In the genomic region with DNA sequence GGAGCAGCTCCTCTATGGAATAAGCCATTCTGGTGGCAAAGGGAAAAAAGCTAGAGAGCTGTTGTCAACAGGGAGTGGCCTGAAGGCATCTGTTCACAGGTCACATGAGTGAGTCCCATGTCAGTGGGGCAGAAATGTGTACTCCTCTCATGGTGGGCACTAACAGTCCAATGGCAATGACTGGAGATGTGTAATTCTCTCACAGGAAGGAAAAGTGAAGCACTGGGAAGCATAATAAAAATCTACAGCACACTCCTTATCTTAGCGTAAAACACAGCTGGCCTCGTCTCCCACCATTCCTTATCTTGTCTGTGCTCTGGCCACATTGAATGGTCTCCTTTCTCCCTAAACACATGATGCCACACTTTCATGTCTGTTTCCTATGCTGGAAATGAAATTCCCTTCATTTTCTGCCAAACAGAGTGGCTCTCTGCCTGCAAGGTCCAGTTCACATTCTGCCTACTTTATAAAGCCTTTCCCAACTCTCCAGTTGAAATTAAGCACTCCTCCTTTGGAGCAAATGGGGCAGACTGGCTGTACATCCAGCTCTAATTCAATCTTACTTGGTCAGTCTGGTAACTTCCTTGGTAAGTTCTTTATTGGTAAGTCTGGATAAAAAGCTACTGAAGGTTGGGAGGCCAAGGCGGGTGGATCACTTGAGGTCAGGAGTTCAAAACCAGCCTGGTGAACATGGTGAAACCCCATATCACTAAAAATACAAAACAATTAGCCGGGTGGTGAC, we compare ENCODE assay signal across 33 cellular contexts.
DNase-seq lines count a peak whose midpoint lies in the region; ATAC-seq and TF ChIP-seq lines count a peak whose summit lies in the region.
"Had no signal": no experiment of that assay in that cellular context is flagged by ENCODE, and none has a peak within 500 bp of the region (broad histone marks: within the 10 kb centered on the region; RNA-seq: fewer than 3 reads in every experiment).

No MANE protein-coding gene starts in this region.

- peaks cover 34% of the 10 kb centered on the region for H3F3A ChIP-seq in SK-N-SH (replicated peaks; ENCODE audit: insufficient read depth)

- H3K4me1 ChIP-seq in CD8-positive, alpha-beta memory T cell (ENCODE audit: insufficient read depth, low read length), result no peaks in the 10 kb centered on the region
- peaks cover 7 to 26% of the 10 kb centered on the region in 2 experiments; a peak in 3 of 4 replicates for H3K4me1 ChIP-seq in SK-N-SH (ENCODE audit: control insufficient read depth in 1 of 2, insufficient read depth in 2 of 2, low read depth in 1 of 2, low read length in 1 of 2)
- peaks cover 15% of the 10 kb centered on the region for H3K4me1 ChIP-seq in endodermal cell (ENCODE audit: control insufficient read depth, insufficient read depth, low read length)
- peaks cover 23% of the 10 kb centered on the region for H3K4me1 ChIP-seq in mesodermal cell (ENCODE audit: control insufficient read depth, insufficient read depth, low read length, poor library complexity, severe bottlenecking)
- H3K4me1 ChIP-seq: parathyroid adenoma had no signal

- no peak overlapping the region for H3K4me2 ChIP-seq in SK-N-SH
- H3K4me2 ChIP-seq: A549 had no signal

- peak overlapping the region; percentile 20 for H3K27ac ChIP-seq in CD8-positive, alpha-beta memory T cell (ENCODE audit: low read depth, low read length)
- H3K27ac ChIP-seq in SK-N-SH (ENCODE audit: low read depth in 2 of 2, low read length in 1 of 2) (peak overlapping the region in 1 of 2 experiments; percentile 74; a peak in 2 of 4 replicates), endodermal cell (ENCODE audit: low read depth, low read length) (no peak overlapping the region), mesodermal cell (ENCODE audit: low read depth, low read length, severe bottlenecking) (peak overlapping the region; percentile 55)
- H3K27ac ChIP-seq: A549, esophagus squamous epithelium, parathyroid adenoma, thoracic aorta had no signal

- TF ChIP-seq EP300 in SK-N-SH (IDR thresholded peaks at IDR 0.05; ENCODE audit: borderline replicate concordance in 1 of 2, low read depth in 1 of 2, low read length in 1 of 2), result peak in 1 of 2 experiments; percentile 69; a peak in 1 of 4 replicates

- POLR2A ChIA-PET in CD8-positive, alpha-beta memory T cell (lab: Charles Lee), result no interaction called here
- POLR2A ChIA-PET in SK-N-SH (lab: Yijun Ruan, JAX), result no interaction called here

- no peak overlapping the region for H3K4me3 Mint-ChIP-seq in CD8-positive, alpha-beta memory T cell
- H3K4me3 Mint-ChIP-seq in endodermal cell, result no peak overlapping the region
- H3K4me3 Mint-ChIP-seq: activated B cell treated with CpG ODN at 0.5 μM for 24 hours; activated CD8-positive, alpha-beta memory T cell treated with anti-CD3 and anti-CD28 coated beads, Interleukin-2, amount 10 ng/mL, durations not matched to agents 7 days and 5 days; brain; CD4-positive, alpha-beta memory T cell; dendritic cell treated with granulocyte-macrophage colony-stimulating factor and Interleukin-4, amounts not matched to agents 40 ng/mL and 50 ng/mL, for 4 days; immature natural killer cell; stimulated activated naive CD8-positive, alpha-beta T cell treated with anti-CD3 and anti-CD28 coated beads, Interleukin-15, Interleukin-2, amounts not matched to agents 100 ng/mL and 50 ng/mL, for 24 hours had no signal

- H3K36me3 Mint-ChIP-seq in CD8-positive, alpha-beta memory T cell, result no peaks in the 10 kb centered on the region
- H3K36me3 Mint-ChIP-seq in endodermal cell (ENCODE audit: low read depth), result no peaks in the 10 kb centered on the region
- H3K36me3 Mint-ChIP-seq: activated CD8-positive, alpha-beta memory T cell treated with anti-CD3 and anti-CD28 coated beads, Interleukin-2, amount 10 ng/mL, durations not matched to agents 7 days and 5 days; brain; CD4-positive, alpha-beta memory T cell; immature natural killer cell had no signal

- TF ChIP-seq RAD21 in SK-N-SH (IDR thresholded peaks at IDR 0.05; ENCODE audit: low read length), result no peak; the same call in 1 of the 2 replicates

- H3K4me1 Mint-ChIP-seq in CD8-positive, alpha-beta memory T cell, result no peaks in the 10 kb centered on the region
- peaks cover 23% of the 10 kb centered on the region for H3K4me1 Mint-ChIP-seq in endodermal cell
- H3K4me1 Mint-ChIP-seq: activated B cell treated with CpG ODN at 0.5 μM for 24 hours; activated CD8-positive, alpha-beta memory T cell treated with anti-CD3 and anti-CD28 coated beads, Interleukin-2, amount 10 ng/mL, durations not matched to agents 7 days and 5 days; CD4-positive, alpha-beta memory T cell; immature natural killer cell had no signal

- H3K36me3 ChIP-seq in CD8-positive, alpha-beta memory T cell (ENCODE audit: insufficient read depth, low read length), result no peaks in the 10 kb centered on the region
- H3K36me3 ChIP-seq in SK-N-SH (replicated peaks in 1 of 2; ENCODE audit: control insufficient read depth in 1 of 2, insufficient read depth in 2 of 2, low read length in 1 of 2) (no peaks in the 10 kb centered on the region), endodermal cell (ENCODE audit: control insufficient read depth, insufficient read depth, low read length) (no peaks in the 10 kb centered on the region), mesodermal cell (ENCODE audit: control insufficient read depth, insufficient read depth, low read length) (no peaks in the 10 kb centered on the region)
- H3K36me3 ChIP-seq: esophagus squamous epithelium, thoracic aorta had no signal

- H3K27me3 Mint-ChIP-seq in CD8-positive, alpha-beta memory T cell, result peaks cover 12 to 34% of the 10 kb centered on the region in 2 donors
- no peaks in the 10 kb centered on the region for H3K27me3 Mint-ChIP-seq in endodermal cell (ENCODE audit: insufficient read depth)
- H3K27me3 Mint-ChIP-seq: dendritic cell treated with granulocyte-macrophage colony-stimulating factor and Interleukin-4, amounts not matched to agents 40 ng/mL and 50 ng/mL, for 4 days had no signal

- no peaks in the 10 kb centered on the region for H3K9me3 ChIP-seq in CD8-positive, alpha-beta memory T cell (ENCODE audit: low read length)
- no peaks in the 10 kb centered on the region for H3K9me3 ChIP-seq in SK-N-SH
- no peaks in the 10 kb centered on the region for H3K9me3 ChIP-seq in endodermal cell (ENCODE audit: control insufficient read depth, low read length)
- H3K9me3 ChIP-seq in mesodermal cell (ENCODE audit: control insufficient read depth, low read length), result no peaks in the 10 kb centered on the region
- H3K9me3 ChIP-seq: A549, esophagus squamous epithelium, thoracic aorta had no signal

- TF ChIP-seq CTCF in SK-N-SH (IDR thresholded peaks at IDR 0.05), result no peak
- no peak for TF ChIP-seq CTCF in endodermal cell (conservative IDR thresholded peaks at IDR 0.05)

- CTCF ChIA-PET in CD8-positive, alpha-beta memory T cell (lab: Charles Lee), result interaction anchor here (0.7 kb wide), 1 partner anchor 153 kb away, joined by 3 read pairs; no protein-coding TSS in a partner anchor
- CTCF ChIA-PET in SK-N-SH (lab: Yijun Ruan, JAX), result interaction anchor here (0.8 to 1.9 kb wide), 7 partner anchors 9 to 315 kb away, joined by 3 to 4 read pairs (median 4); no protein-coding TSS in a partner anchor

- H3K79me2 ChIP-seq in SK-N-SH (ENCODE audit: insufficient read depth), result no peaks in the 10 kb centered on the region
- H3K79me2 ChIP-seq: parathyroid adenoma had no signal

- H3K4me3 ChIP-seq in CD8-positive, alpha-beta memory T cell (ENCODE audit: low read length), result no peak overlapping the region
- H3K4me3 ChIP-seq in SK-N-SH (ENCODE audit: low read depth in 2 of 2, low read length in 1 of 2) (no peak overlapping the region), endodermal cell (ENCODE audit: low read length) (peak overlapping the region; percentile 37), mesodermal cell (ENCODE audit: extremely low read depth, insufficient read depth, low read length, poor library complexity, severe bottlenecking) (no peak overlapping the region)
- H3K4me3 ChIP-seq: A549, esophagus squamous epithelium, thoracic aorta had no signal

- ATAC-seq in HG03457 (IDR thresholded peaks at IDR 0.05; ENCODE audit: unreplicated experiment), result no peak
- ATAC-seq: A549; activated CD8-positive, alpha-beta memory T cell treated with anti-CD3 and anti-CD28 coated beads, Interleukin-2, amount 10 ng/mL, durations not matched to agents 7 days and 5 days; left colon had no signal

- H4K20me1 ChIP-seq in SK-N-SH (ENCODE audit: insufficient read depth), result no peaks in the 10 kb centered on the region

- H2AFZ ChIP-seq in SK-N-SH (ENCODE audit: low read depth), result no peak overlapping the region
- H2AFZ ChIP-seq: parathyroid adenoma had no signal

- no peaks in the 10 kb centered on the region for H3K27me3 ChIP-seq in CD8-positive, alpha-beta memory T cell (ENCODE audit: insufficient read depth, low read length, poor library complexity, severe bottlenecking)
- no peaks in the 10 kb centered on the region for H3K27me3 ChIP-seq in SK-N-SH (ENCODE audit: insufficient read depth)
- no peaks in the 10 kb centered on the region for H3K27me3 ChIP-seq in endodermal cell (ENCODE audit: control insufficient read depth, insufficient read depth, low read length, poor library complexity, severe bottlenecking)
- H3K27me3 ChIP-seq: esophagus squamous epithelium had no signal

- WGBS in SK-N-SH (ENCODE audit: low lambda C conversion rate), result 97% methylated on average over 4 of the region's 4 CpGs
- 88 to 97% methylated on average over 3 to 4 of the region's 4 CpGs for WGBS in endodermal cell (ENCODE audit: insufficient coverage in 1 of 2, insufficient read length in 1 of 2), 2 experiments
- 85 to 86% methylated on average over 3 of the region's 4 CpGs for WGBS in mesodermal cell (ENCODE audit: insufficient coverage in 2 of 2), 2 experiments

- H3K9ac ChIP-seq in SK-N-SH (no peak overlapping the region), endodermal cell (ENCODE audit: extremely low read depth, low read length, poor library complexity, severe bottlenecking) (no peak overlapping the region)
- H3K9ac ChIP-seq: parathyroid adenoma had no signal

- no peaks in the 10 kb centered on the region for H3K9me3 Mint-ChIP-seq in CD8-positive, alpha-beta memory T cell
- no peaks in the 10 kb centered on the region for H3K9me3 Mint-ChIP-seq in endodermal cell
- H3K9me3 Mint-ChIP-seq: activated B cell treated with CpG ODN at 0.5 μM for 24 hours; CD4-positive, alpha-beta memory T cell; dendritic cell treated with granulocyte-macrophage colony-stimulating factor and Interleukin-4, amounts not matched to agents 40 ng/mL and 50 ng/mL, for 4 days; immature natural killer cell; stimulated activated naive CD8-positive, alpha-beta T cell treated with anti-CD3 and anti-CD28 coated beads, Interleukin-15, Interleukin-2, amounts not matched to agents 100 ng/mL and 50 ng/mL, for 24 hours had no signal

- no peak for DNase-seq in CD8-positive, alpha-beta memory T cell
- DNase-seq in SK-N-SH, result peak; percentile 46
- DNase-seq in endodermal cell, result no peak
- DNase-seq in activated T-cell treated with anti-CD3 and anti-CD28 coated beads, Interleukin-2, amount 50 U/mL, for 1 hour, result no peak
- DNase-seq in NCI-H2196 treated with DMSO at 0.1 percent for 48 hours (lab: John Stamatoyannopoulos, UW; ENCODE audit: unreplicated experiment), result no peak
- DNase-seq in NCI-H226, result no peak
- DNase-seq: activated B cell treated with CpG ODN at 0.5 μM for 24 hours; activated CD4-positive, alpha-beta T cell treated with anti-CD3 and anti-CD28 coated beads, Interleukin-2, amount 50 U/mL, for 1 hour; activated CD8-positive, alpha-beta memory T cell treated with anti-CD3 and anti-CD28 coated beads, Interleukin-2, amount 10 ng/mL, durations not matched to agents 7 days and 5 days; activated naive CD4-positive, alpha-beta T cell treated with Interleukin-2 at 50 U/mL for 16 hours; activated T-cell treated with anti-CD3 and anti-CD28 coated beads, Interleukin-2, amount 50 U/mL, for 48 hours; AML-193; CD4-positive, alpha-beta memory T cell; esophagus squamous epithelium; immature natural killer cell; left colon; mammary epithelial cell; NCI-H1105; NCI-H187; NCI-H2227 treated with DMSO at 0.1 percent for 48 hours; NCI-H748 treated with DMSO at 0.1 percent for 48 hours; SIG-M5; small intestine; stimulated activated CD4-positive, alpha-beta T cell treated with anti-CD3 and anti-CD28 coated beads, Interleukin-2, amount 100 ng/mL, for 24 hours; T1000 had no signal

- H3K27ac Mint-ChIP-seq in CD8-positive, alpha-beta memory T cell, result no peak overlapping the region
- H3K27ac Mint-ChIP-seq in endodermal cell, result no peak overlapping the region
- H3K27ac Mint-ChIP-seq: activated B cell treated with CpG ODN at 0.5 μM for 24 hours; activated CD8-positive, alpha-beta memory T cell treated with anti-CD3 and anti-CD28 coated beads, Interleukin-2, amount 10 ng/mL, durations not matched to agents 7 days and 5 days; CD4-positive, alpha-beta memory T cell; dendritic cell treated with granulocyte-macrophage colony-stimulating factor and Interleukin-4, amounts not matched to agents 40 ng/mL and 50 ng/mL, for 4 days; immature natural killer cell; stimulated activated naive CD8-positive, alpha-beta T cell treated with anti-CD3 and anti-CD28 coated beads, Interleukin-15, Interleukin-2, amounts not matched to agents 100 ng/mL and 50 ng/mL, for 24 hours had no signal

- no peaks in the 10 kb centered on the region for H3K9me2 ChIP-seq in SK-N-SH
